8 cellular contexts compared by ENCODE assay signal in genomic region chr5:34656001-34656699, GRCh38.
A peak's percentile ranks its signal among the peaks of the same experiment; 100 is the strongest.
DNase-seq lines count a peak whose midpoint lies in the region; ATAC-seq lines count a peak whose summit lies in the region.

Gene RAI14 (plus strand): TSS chr5:34656328. CDS start chr5:34686920, 30,592 bp downstream.

- DNase-seq in DMS53 (lab: John Stamatoyannopoulos, UW) (peak; percentile 87), HuH-7 (ENCODE audit: low spot score) (peak; percentile 94), T-helper 9 cell (peak; percentile 32), iris pigment epithelial cell (ENCODE audit: low read depth) (peak; percentile 91), skeletal muscle cell (ENCODE audit: low read depth) (peak; percentile 63)

- no peak for ATAC-seq in GM21447 (IDR thresholded peaks at IDR 0.05; ENCODE audit: unreplicated experiment)
- ATAC-seq in HG02678 (IDR thresholded peaks at IDR 0.05; ENCODE audit: unreplicated experiment), result no peak

- H3K4me3 ChIP-seq in skeletal muscle cell (ENCODE audit: low read depth, low read length), result peak within 1 kb of the TSS; percentile 87

- H3K27ac ChIP-seq in cingulate gyrus (ENCODE audit: low read depth, low read length), result peak within 1 kb of the TSS; percentile 84

Comparison
In these comparisons a context has a peak if more than half of its experiments do, and no peak if none do; other contexts are left out.
1. DNase-seq: peak in every context shown above with its lines; median percentile 94 in HuH-7; 91 in iris pigment epithelial cell; 87 in DMS53; 63 in skeletal muscle cell; 32 in T-helper 9 cell.